Comparison of ENCODE assay signal across 8 cellular contexts in genomic region chr11:40958707-40959106, GRCh38.
"Had no signal": no experiment of that assay in that cellular context is flagged by ENCODE, and none has a peak within 500 bp of the region (broad histone marks: within the 10 kb centered on the region; RNA-seq: fewer than 3 reads in every experiment).

No MANE protein-coding gene starts in this region.

- DNase-seq: GDM1, GF-D8 had no signal

- FAIRE-seq: G401.6, GM12878, GM12891, GM12892, GM18507, GM19239 had no signal

- ATAC-seq: GM12878 had no signal

- H3K4me3 ChIP-seq: GM12878 had no signal
